11 cellular contexts compared by ENCODE assay signal in the genomic region with DNA sequence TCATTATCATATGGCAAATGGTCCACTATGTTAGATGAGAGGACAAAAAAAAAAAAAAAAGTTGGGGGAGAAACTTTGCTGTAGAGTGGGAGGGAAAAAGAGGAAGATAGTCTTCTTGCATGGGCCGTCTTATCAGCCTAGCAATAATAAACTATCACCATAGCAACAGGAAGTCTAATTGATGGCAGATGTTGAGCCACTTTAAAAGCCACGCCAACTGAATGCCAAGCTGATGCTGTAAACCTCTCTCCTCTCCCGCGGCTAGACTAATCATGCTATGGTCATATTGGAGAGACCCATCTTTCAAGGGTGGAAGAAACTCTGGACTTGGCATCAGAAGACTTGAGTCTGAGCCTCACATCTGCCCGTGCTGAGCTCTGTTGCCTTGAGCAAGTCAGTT.
DNase-seq lines count a peak whose midpoint lies in the region; ATAC-seq and TF ChIP-seq lines count a peak whose summit lies in the region.
"Had no signal": no experiment of that assay in that cellular context is flagged by ENCODE, and none has a peak within 500 bp of the region (broad histone marks: within the 10 kb centered on the region; RNA-seq: fewer than 3 reads in every experiment).

No MANE protein-coding gene starts in this region.

- CTCF ChIA-PET in CD4-positive, alpha-beta memory T cell (lab: Charles Lee; ENCODE audit: partially characterized antibody), result interaction anchor here (0.7 kb wide), 1 partner anchor 1021 kb away, joined by 3 read pairs; no protein-coding TSS in a partner anchor

- POLR2A ChIA-PET in CD4-positive, alpha-beta memory T cell (lab: Charles Lee; ENCODE audit: partially characterized antibody), result interaction anchor here (0.7 kb wide), 1 partner anchor 82 kb away, joined by 3 read pairs; no protein-coding TSS in a partner anchor

- H3K27me3 Mint-ChIP-seq in CD4-positive, alpha-beta memory T cell, result no peaks in the 10 kb centered on the region
- H3K27me3 Mint-ChIP-seq: activated naive CD8-positive, alpha-beta T cell had no signal

- TF ChIP-seq CTCF in foreskin fibroblast (IDR thresholded peaks at IDR 0.05; ENCODE audit: low read depth, low read length), result no peak

- H3K27ac ChIP-seq in CD4-positive, alpha-beta memory T cell (ENCODE audit: low read depth, low read length), result no peak overlapping the region

- H3K4me3 Mint-ChIP-seq in CD4-positive, alpha-beta memory T cell, result no peak overlapping the region
- H3K4me3 Mint-ChIP-seq: activated naive CD8-positive, alpha-beta T cell had no signal

- no peak overlapping the region for H3K27ac Mint-ChIP-seq in CD4-positive, alpha-beta memory T cell
- H3K27ac Mint-ChIP-seq: activated naive CD8-positive, alpha-beta T cell had no signal

- H3K4me3 ChIP-seq in foreskin fibroblast (ENCODE audit: low read depth in 1 of 2, low read length in 2 of 2), result no peak overlapping the region
- H3K4me3 ChIP-seq in CD4-positive, alpha-beta memory T cell (ENCODE audit: low read length in 2 of 2), result no peak overlapping the region

- H3K27me3 ChIP-seq in CD4-positive, alpha-beta memory T cell (ENCODE audit: insufficient read depth, low read length), result no peaks in the 10 kb centered on the region

- no peaks in the 10 kb centered on the region for H3K36me3 ChIP-seq in CD4-positive, alpha-beta memory T cell (ENCODE audit: insufficient read depth, low read length)

- H3K4me1 ChIP-seq in CD4-positive, alpha-beta memory T cell (ENCODE audit: insufficient read depth, low read length), result peaks cover 13% of the 10 kb centered on the region

- DNase-seq in Right ventricle myocardium inferior (ENCODE audit: missing footprints) (no peak), cardiac septum (ENCODE audit: low spot score) (no peak), NOMO-1 treated with DMSO at 0.1 percent for 48 hours (lab: John Stamatoyannopoulos, UW; ENCODE audit: unreplicated experiment) (peak; percentile 98), foreskin fibroblast (peak; percentile 96 to 97)
- no peak for DNase-seq in stimulated activated CD4-positive, alpha-beta T cell treated with anti-CD3 and anti-CD28 coated beads, Interleukin-15, amount 100 ng/mL, for 24 hours
- DNase-seq in stimulated activated CD4-positive, alpha-beta T cell treated with anti-CD3 and anti-CD28 coated beads, Interleukin-4, amount 100 ng/mL, for 24 hours, result no peak
- DNase-seq in CD4-positive, alpha-beta memory T cell, result no peak
- DNase-seq: islet precursor cell had no signal

- ATAC-seq in Right ventricle myocardium inferior, result peak; percentile 56
- no peak for ATAC-seq in GM21423 (IDR thresholded peaks at IDR 0.05; ENCODE audit: unreplicated experiment)
- ATAC-seq: HCT116 had no signal

- peaks cover 12 to 13% (median 12%) of the 10 kb centered on the region in 4 donors for H3K4me1 Mint-ChIP-seq in CD4-positive, alpha-beta memory T cell

- no peaks in the 10 kb centered on the region for H3K9me3 Mint-ChIP-seq in CD4-positive, alpha-beta memory T cell

- no peaks in the 10 kb centered on the region for H3K36me3 Mint-ChIP-seq in CD4-positive, alpha-beta memory T cell
- H3K36me3 Mint-ChIP-seq: activated naive CD8-positive, alpha-beta T cell had no signal

- intact Hi-C loops in Right ventricle myocardium inferior (cut with DNase I) (no loop called here), cardiac septum (cut with DNase I) (loop anchor here (5.0 to 10.0 kb wide), 2 partner anchors 395 to 618 kb away; partner anchors contain the start of gene FGGY)
- intact Hi-C loops in CD4-positive, alpha-beta memory T cell (cut with micrococcal nuclease), result no loop called here

- H3K9me3 ChIP-seq in CD4-positive, alpha-beta memory T cell (ENCODE audit: control insufficient read depth in 1 of 2, low read length in 2 of 2), result no peaks in the 10 kb centered on the region

Comparison
In these comparisons a context has a peak if more than half of its experiments do, and no peak if none do; other contexts are left out.
1. DNase-seq: peak in NOMO-1 treated with DMSO at 0.1 percent for 48 hours (single experiment) and foreskin fibroblast (2 of 2); none in Right ventricle myocardium inferior (single experiment), cardiac septum (single experiment), stimulated activated CD4-positive, alpha-beta T cell treated with anti-CD3 and anti-CD28 coated beads, Interleukin-15, amount 100 ng/mL, for 24 hours (single experiment), stimulated activated CD4-positive, alpha-beta T cell treated with anti-CD3 and anti-CD28 coated beads, Interleukin-4, amount 100 ng/mL, for 24 hours (single experiment) and CD4-positive, alpha-beta memory T cell (0 of 5).